ENCODE assay signal across 8 cellular contexts in genomic region chr11:76670475-76671235, GRCh38. TPM values are rescaled to one million over a fixed set of nuclear protein-coding genes. Genes with fewer than 3 reads are reported as not detected.
A peak's percentile ranks its signal among the peaks of the same experiment; 100 is the strongest.
DNase-seq lines count a peak whose midpoint lies in the region; ATAC-seq, FAIRE-seq and TF ChIP-seq lines count a peak whose summit lies in the region.

TSS of gene LRRC32 (minus strand) at chr11:76670747. CDS start at chr11:76665954, 4,793 bp downstream.

- no peaks in the 10 kb centered on the region for H3K36me3 ChIP-seq in osteoblast (ENCODE audit: insufficient read depth, low read length)

- H2AFZ ChIP-seq in osteoblast (ENCODE audit: low read length), result peak within 1 kb of the TSS; percentile 68

- peak within 1 kb of the TSS; percentile 93 for H3K4me2 ChIP-seq in osteoblast (ENCODE audit: insufficient read depth, low read length)

- no peaks in the 10 kb centered on the region for H3K9me3 ChIP-seq in osteoblast (ENCODE audit: low read depth, low read length)

- peaks cover 37% of the 10 kb centered on the region for H3K4me1 ChIP-seq in osteoblast (ENCODE audit: insufficient read depth, low read length)

- DNase-seq in AG08395 (ENCODE audit: low spot score), result peak; percentile 30
- no peak for DNase-seq in HFF-Myc (ENCODE audit: extremely low read depth, low read depth)
- peak; percentile 21 for DNase-seq in activated T-cell treated with anti-CD3 and anti-CD28 coated beads for 4 hours
- DNase-seq in frontal cortex (ENCODE audit: low spot score in 2 of 2), result peak; percentile 39 to 71
- peak; percentile 92 for DNase-seq in osteoblast (ENCODE audit: insufficient read length, low spot score, missing footprints)

- peak within 1 kb of the TSS; percentile 70 for H3K27ac ChIP-seq in osteoblast (ENCODE audit: low read depth, low read length)

- H4K20me1 ChIP-seq in osteoblast (ENCODE audit: insufficient read depth, low read length), result peaks cover 20% of the 10 kb centered on the region

- peaks cover 39% of the 10 kb centered on the region for H3K79me2 ChIP-seq in osteoblast (ENCODE audit: insufficient read depth, low read length)

- peak within 1 kb of the TSS; percentile 44 for H3K4me3 ChIP-seq in HFF-Myc (replicated peaks; ENCODE audit: low read depth, low read length)
- H3K4me3 ChIP-seq in osteoblast (ENCODE audit: insufficient read depth, low read length), result peak within 1 kb of the TSS; percentile 74

- no peak for FAIRE-seq in frontal cortex (lab: Jason Lieb, UNC)

- H3K27me3 ChIP-seq in osteoblast (ENCODE audit: insufficient read depth, low read length), result no peaks in the 10 kb centered on the region

- ATAC-seq in HG03571 (IDR thresholded peaks at IDR 0.05; ENCODE audit: unreplicated experiment) (no peak), HG03521 (IDR thresholded peaks at IDR 0.05; ENCODE audit: unreplicated experiment) (no peak), HG02938 (IDR thresholded peaks at IDR 0.05; ENCODE audit: unreplicated experiment) (no peak)

- TF ChIP-seq CTCF in HFF-Myc (IDR thresholded peaks at IDR 0.05; ENCODE audit: low read depth, low read length, missing control alignments), result no peak
- TF ChIP-seq CTCF in osteoblast (IDR thresholded peaks at IDR 0.05; ENCODE audit: extremely low read depth, low read depth, low read length), result no peak

RNA-seq across cellular contexts. Expression of gene LRRC32, which starts in this region (rescaled TPM):
- 0.41 TPM for total RNA-seq in frontal cortex
- 37.6 and 41.3 TPM in 2 replicates for total RNA-seq in osteoblast

Comparison
In these comparisons a context has a peak if more than half of its experiments do, and no peak if none do; other contexts are left out.
1. RNA of gene LRRC32 (total RNA-seq): 37.6 to 41.3 TPM in osteoblast; 0.41 TPM in frontal cortex (single experiment); every median in the first group is over 10 times any median in the second.
2. Peak in DNase-seq in frontal cortex; RNA of the gene not detected or under 1 TPM.